Comparison of ENCODE assay signal across 8 cellular contexts in the genomic region with DNA sequence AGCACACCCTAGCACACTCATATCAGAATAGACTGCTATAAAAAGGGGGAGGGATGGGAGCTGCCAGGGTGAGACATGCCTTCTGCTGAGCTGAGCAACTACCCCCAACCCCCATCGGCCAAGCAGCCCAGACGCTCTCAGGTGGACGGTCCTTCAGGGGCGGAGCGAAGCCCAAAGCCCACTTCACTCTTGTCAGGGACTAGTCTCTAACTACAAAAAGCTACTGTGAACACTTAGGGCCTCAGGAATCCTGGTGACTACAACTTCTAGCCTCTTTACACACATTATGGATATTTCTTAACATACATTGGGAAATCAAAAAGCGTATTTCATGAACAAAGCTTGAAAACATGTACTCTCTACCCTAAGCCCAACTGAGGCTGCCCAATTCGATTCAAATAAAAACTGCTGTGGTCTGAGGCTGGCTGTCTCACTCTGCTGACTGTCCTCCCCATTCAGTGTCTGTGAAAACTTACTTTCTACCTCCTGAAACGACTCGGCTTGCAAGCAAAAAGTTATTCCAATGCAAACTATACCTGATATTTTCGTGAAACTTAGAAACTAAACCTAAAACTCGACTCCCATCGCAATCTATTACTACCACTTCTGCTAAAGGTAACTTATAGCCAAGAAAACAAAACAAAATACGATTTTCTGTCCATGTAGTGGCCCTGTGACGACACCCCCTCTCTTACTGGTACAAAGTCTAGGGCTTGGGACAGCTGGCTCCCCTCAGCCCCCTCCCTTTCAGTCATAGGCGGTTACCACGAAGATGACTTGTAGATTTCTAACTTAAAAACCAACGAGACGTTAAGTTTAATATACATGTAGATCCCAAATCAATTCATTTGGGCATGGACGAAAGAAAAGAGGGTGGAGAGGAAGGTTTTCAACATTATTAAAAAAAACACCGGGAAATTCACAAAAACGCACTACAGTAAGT. TPM values are rescaled to one million over a fixed set of nuclear protein-coding genes. Genes with fewer than 3 reads are reported as not detected.
DNase-seq lines count a peak whose midpoint lies in the region; ATAC-seq and TF ChIP-seq lines count a peak whose summit lies in the region.

No MANE protein-coding gene starts in this region.

- H3K9me2 ChIP-seq in Loucy (replicated peaks; ENCODE audit: low read depth, low read length) = no peaks in the 10 kb centered on the region

- H3K4me3 ChIP-seq in Loucy (ENCODE audit: low read length, poor library complexity, severe bottlenecking) = peak overlapping the region; percentile 92
- H3K4me3 ChIP-seq in fibroblast of lung (replicated peaks in 1 of 4; ENCODE audit: control extremely low read depth in 1 of 4, insufficient read depth in 1 of 4, low read depth in 3 of 4, low read length in 4 of 4) = peak overlapping the region; percentile 77 to 92 (median 88)

- no peaks in the 10 kb centered on the region for H3K9me3 ChIP-seq in Loucy (ENCODE audit: insufficient read depth, low read depth, low read length)
- H3K9me3 ChIP-seq in fibroblast of lung (ENCODE audit: control insufficient read depth, insufficient read depth, low read depth, low read length) = no peaks in the 10 kb centered on the region

- H4K20me1 ChIP-seq in Loucy (ENCODE audit: insufficient read depth, low read length, poor library complexity, severe bottlenecking) (peaks cover 57% of the 10 kb centered on the region), fibroblast of lung (ENCODE audit: control insufficient read depth, extremely low read depth, insufficient read depth, low read length) (no peaks in the 10 kb centered on the region)

- H3K79me2 ChIP-seq in Loucy (ENCODE audit: insufficient read depth, low read length) (peaks cover 69% of the 10 kb centered on the region), fibroblast of lung (ENCODE audit: control insufficient read depth, insufficient read depth, low read length) (peaks cover 55% of the 10 kb centered on the region)

- H3K27ac ChIP-seq in VCaP = peak overlapping the region; percentile 95
- H3K27ac ChIP-seq in fibroblast of lung (ENCODE audit: insufficient read depth, low read length) = peak overlapping the region; percentile 90

- peak; percentile 42 for DNase-seq in G401 (ENCODE audit: low spot score)
- DNase-seq in fibroblast of lung (ENCODE audit: low read depth in 2 of 2) = peak; percentile 67 to 85
- DNase-seq in neural crest cell (ENCODE audit: low read depth, low spot score) = no peak
- no peak for DNase-seq in cerebellar cortex (ENCODE audit: low spot score)

- H3K27me3 ChIP-seq in Loucy (ENCODE audit: insufficient read depth, low read length, poor library complexity, severe bottlenecking) (no peaks in the 10 kb centered on the region), fibroblast of lung (ENCODE audit: control insufficient read depth, insufficient read depth, low read length) (no peaks in the 10 kb centered on the region)

- H3K36me3 Mint-ChIP-seq in neural crest cell (ENCODE audit: low read depth) = no peaks in the 10 kb centered on the region

- no peak for TF ChIP-seq CTCF in Loucy (conservative IDR thresholded peaks at IDR 0.05; ENCODE audit: low read length)
- TF ChIP-seq CTCF in VCaP (conservative IDR thresholded peaks at IDR 0.05) = no peak
- no peak for TF ChIP-seq CTCF in fibroblast of lung (conservative IDR thresholded peaks at IDR 0.05 in 1 of 2, IDR thresholded peaks at IDR 0.05 in 1 of 2; ENCODE audit: low read depth in 1 of 2, low read length in 2 of 2)
- TF ChIP-seq CTCF in neural crest cell (conservative IDR thresholded peaks at IDR 0.05) = no peak

- ATAC-seq in GM18907 (IDR thresholded peaks at IDR 0.05; ENCODE audit: unreplicated experiment) (no peak), GM18867 (IDR thresholded peaks at IDR 0.05; ENCODE audit: unreplicated experiment) (no peak)

- H2AFZ ChIP-seq in Loucy (ENCODE audit: low read length) (no peak overlapping the region), fibroblast of lung (ENCODE audit: low read length) (no peak overlapping the region)

- H3K4me2 ChIP-seq in Loucy (ENCODE audit: low read depth, low read length, poor library complexity, severe bottlenecking) = peak overlapping the region; percentile 92
- peak overlapping the region; percentile 100 for H3K4me2 ChIP-seq in fibroblast of lung (ENCODE audit: extremely low read depth, insufficient read depth, low read length)

- H3K27ac Mint-ChIP-seq in neural crest cell (ENCODE audit: unreplicated experiment) = peak overlapping the region; percentile 35

- in situ Hi-C loops in G401 (cut with HindIII; ENCODE audit: low sequenced_read_pairs) = no loop called here

- peaks cover 58% of the 10 kb centered on the region for H3K4me1 Mint-ChIP-seq in neural crest cell

- no peaks in the 10 kb centered on the region for H3K27me3 Mint-ChIP-seq in neural crest cell (ENCODE audit: low read depth)

- no peaks in the 10 kb centered on the region for H3K9me3 Mint-ChIP-seq in neural crest cell

- peaks cover 67% of the 10 kb centered on the region for H3K4me1 ChIP-seq in Loucy (ENCODE audit: insufficient read depth, low read length, poor library complexity, severe bottlenecking)
- peaks cover 16% of the 10 kb centered on the region for H3K4me1 ChIP-seq in fibroblast of lung (ENCODE audit: control insufficient read depth, extremely low read depth, insufficient read depth, low read length)

- H3K36me3 ChIP-seq in Loucy (ENCODE audit: insufficient read depth, low read length) (no peaks in the 10 kb centered on the region), fibroblast of lung (ENCODE audit: control insufficient read depth, insufficient read depth, low read length) (no peaks in the 10 kb centered on the region)

- peaks cover 17% of the 10 kb centered on the region; the same call in 1 of the 2 replicates for H3F3A ChIP-seq in Loucy (ENCODE audit: low read depth)

- H3K9ac ChIP-seq in Loucy (ENCODE audit: low read depth, low read length, poor library complexity, severe bottlenecking) = peak overlapping the region; percentile 90
- H3K9ac ChIP-seq in fibroblast of lung (ENCODE audit: insufficient read depth, low read length) = peak overlapping the region; percentile 95

- peak overlapping the region; percentile 89 for H3K4me3 Mint-ChIP-seq in neural crest cell

RNA-seq across cellular contexts. Expression of a gene that starts 1.2 kb away (rescaled TPM):
- total RNA-seq in G401 (2014; rRNA removed; shearing (Covaris generic)) = 19.3 and 28.9 TPM in 2 replicates
- 8.0 and 15.2 TPM in 2 replicates for total RNA-seq in fibroblast of lung
- 16.5 and 20.7 TPM in 2 replicates for polyA plus RNA-seq in fibroblast of lung
- 17.3 and 17.4 TPM in 2 replicates for polyA plus RNA-seq in fibroblast of lung (2012)
- polyA minus RNA-seq in fibroblast of lung (ENCODE audit: low replicate concordance) = 12.3 and 14.1 TPM in 2 replicates
- 16.8 and 18.6 TPM in 2 replicates for total RNA-seq in neural crest cell

Comparison
In these comparisons a context has a peak if more than half of its experiments do, and no peak if none do; other contexts are left out.
1. DNase-seq: peak in G401 (single experiment) and fibroblast of lung (2 of 2); none in neural crest cell (single experiment) and cerebellar cortex (single experiment).